In genomic region chr12:93380480-93381121, GRCh38 we compare ENCODE assay signal across 8 cellular contexts. TPM values are rescaled to one million over a fixed set of nuclear protein-coding genes. Genes with fewer than 3 reads are reported as not detected.
A peak's percentile ranks its signal among the peaks of the same experiment; 100 is the strongest.
DNase-seq lines count a peak whose midpoint lies in the region; ATAC-seq, FAIRE-seq and TF ChIP-seq lines count a peak whose summit lies in the region.

No MANE protein-coding gene starts in this region.

- FAIRE-seq in keratinocyte (lab: Jason Lieb, UNC): no peak

- H4K20me1 ChIP-seq in DOHH2 (ENCODE audit: control insufficient read depth, insufficient read depth, low read depth, low read length): peaks cover 9% of the 10 kb centered on the region; the same call in 1 of the 2 replicates
- H4K20me1 ChIP-seq in keratinocyte (ENCODE audit: control insufficient read depth, extremely low read depth, insufficient read depth, low read length): peaks cover 13% of the 10 kb centered on the region

- ATAC-seq in HG02678 (IDR thresholded peaks at IDR 0.05; ENCODE audit: unreplicated experiment): no peak

- H3K4me1 ChIP-seq in DOHH2 (ENCODE audit: control insufficient read depth, low read length) (peaks cover 28% of the 10 kb centered on the region), keratinocyte (ENCODE audit: control insufficient read depth, extremely low read depth, insufficient read depth, low read length) (peaks cover 18% of the 10 kb centered on the region), transverse colon (peaks cover 18 to 65% (median 36%) of the 10 kb centered on the region in 4 donors)

- TF ChIP-seq POLR2A in transverse colon (IDR thresholded peaks at IDR 0.05): no peak

- in situ Hi-C loops in transverse colon (cut with MboI; ENCODE audit: low pct_ligation_motif_present in 1 of 4, low pct_unique_long_range_greater_than_20kb in 1 of 4, low sequenced_read_pairs in 3 of 4): loop anchor here in 1 of 4 donors (10.0 kb wide), 1 partner anchor 396 kb away; no protein-coding TSS in a partner anchor

- H3K36me3 ChIP-seq in DOHH2 (ENCODE audit: control insufficient read depth, low read length): peaks cover 8% of the 10 kb centered on the region
- H3K36me3 ChIP-seq in keratinocyte (ENCODE audit: control insufficient read depth in 2 of 2, extremely low read depth in 1 of 2, insufficient read depth in 2 of 2, low read length in 2 of 2): peaks cover 0 to 15% of the 10 kb centered on the region in 2 experiments
- H3K36me3 ChIP-seq in transverse colon: no peaks in the 10 kb centered on the region

- DNase-seq in Kasumi-1 (lab: John Stamatoyannopoulos, UW) (peak; percentile 36 to 45), keratinocyte (ENCODE audit: low read depth, low spot score) (no peak), transverse colon (no peak), SIG-M5 treated with dmso at 0.1 percent for 504 hours (lab: John Stamatoyannopoulos, UW; ENCODE audit: unreplicated experiment) (no peak), C1 segment of cervical spinal cord (lab: John Stamatoyannopoulos, UW) (no peak)

- 0 out of 2 replicates have a peak, but pooled peaks cover 2% of the 10 kb centered on the region for H3F3A ChIP-seq in DOHH2 (ENCODE audit: control insufficient read depth, insufficient read depth)

- H3K27ac ChIP-seq in DOHH2 (ENCODE audit: low read depth, low read length) (no peak overlapping the region), keratinocyte (ENCODE audit: control insufficient read depth, insufficient read depth, low read length) (peak overlapping the region; percentile 86), transverse colon (peak overlapping the region; percentile 98)

- no peak overlapping the region for H3K9ac ChIP-seq in keratinocyte (ENCODE audit: control insufficient read depth, extremely low read depth, insufficient read depth, low read length)

- H3K27ac Mint-ChIP-seq in activated naive CD8-positive, alpha-beta T cell: peak overlapping the region; percentile 99

- peaks cover 70% of the 10 kb centered on the region for H3K79me2 ChIP-seq in DOHH2 (ENCODE audit: control insufficient read depth, low read length)
- H3K79me2 ChIP-seq in keratinocyte (ENCODE audit: control insufficient read depth, insufficient read depth, low read length): peaks cover 73% of the 10 kb centered on the region

- H3K9me1 ChIP-seq in keratinocyte (ENCODE audit: control insufficient read depth, extremely low read depth, insufficient read depth, low read length): no peaks in the 10 kb centered on the region

- peak overlapping the region; percentile 97 for H3K4me3 Mint-ChIP-seq in activated naive CD8-positive, alpha-beta T cell

- no peaks in the 10 kb centered on the region for H3K9me2 ChIP-seq in DOHH2 (replicated peaks; ENCODE audit: control insufficient read depth, low read length)

- H3K4me3 ChIP-seq in DOHH2 (ENCODE audit: low read length) (peak overlapping the region; percentile 85), keratinocyte (ENCODE audit: control insufficient read depth in 2 of 3, extremely low read depth in 1 of 3, insufficient read depth in 2 of 3, low read depth in 1 of 3, low read length in 3 of 3) (peak overlapping the region; percentile 62 to 94 (median 87)), transverse colon (peak overlapping the region; percentile 9 to 98 (median 81))

- peak; percentile 39 for TF ChIP-seq CTCF in DOHH2 (IDR thresholded peaks at IDR 0.05; ENCODE audit: low read depth, low read length, poor library complexity, severe bottlenecking)
- TF ChIP-seq CTCF in keratinocyte (optimal IDR thresholded peaks at IDR 0.05 in 1 of 3, IDR thresholded peaks at IDR 0.05 in 1 of 3, conservative IDR thresholded peaks at IDR 0.05 in 1 of 3; ENCODE audit: extremely low read depth in 1 of 3, insufficient read depth in 2 of 3, low read length in 3 of 3): peak in 1 of 3 experiments; percentile 22
- TF ChIP-seq CTCF in transverse colon (IDR thresholded peaks at IDR 0.05): peak in 4 of 5 experiments; percentile 12 to 35 (median 20)

- no peaks in the 10 kb centered on the region for H3K27me3 Mint-ChIP-seq in activated naive CD8-positive, alpha-beta T cell

- 13 to 16% methylated on average over 2 of the region's 2 CpGs for WGBS in transverse colon (ENCODE audit: low coverage in 1 of 2), 2 donors

- no peak overlapping the region for H2AFZ ChIP-seq in keratinocyte (ENCODE audit: control insufficient read depth, low read length)

- H3K36me3 Mint-ChIP-seq in activated naive CD8-positive, alpha-beta T cell: peaks cover 12% of the 10 kb centered on the region

- dilution Hi-C loops in keratinocyte (cut with MboI; ENCODE audit: extremely low pct_ligation_motif_present, low sequenced_read_pairs): no loop called here

- no peak for TF ChIP-seq EP300 in transverse colon (IDR thresholded peaks at IDR 0.05; ENCODE audit: low read depth)

- H3K4me2 ChIP-seq in DOHH2 (ENCODE audit: low read length): peak overlapping the region; percentile 79
- peak overlapping the region; percentile 83 for H3K4me2 ChIP-seq in keratinocyte (ENCODE audit: control insufficient read depth, extremely low read depth, insufficient read depth, low read depth, low read length)

- H3K27me3 ChIP-seq in DOHH2 (ENCODE audit: control insufficient read depth, low read length): no peaks in the 10 kb centered on the region
- H3K27me3 ChIP-seq in keratinocyte (ENCODE audit: control insufficient read depth, extremely low read depth, insufficient read depth, low read length): no peaks in the 10 kb centered on the region
- no peaks in the 10 kb centered on the region for H3K27me3 ChIP-seq in transverse colon

- intact Hi-C loops in transverse colon (cut with DNase I; ENCODE audit: low total_unique reads): no loop called here

- no peaks in the 10 kb centered on the region for H3K9me3 ChIP-seq in DOHH2 (ENCODE audit: control insufficient read depth, insufficient read depth, low read length)
- no peaks in the 10 kb centered on the region for H3K9me3 ChIP-seq in keratinocyte (ENCODE audit: control insufficient read depth, low read depth, low read length)
- no peaks in the 10 kb centered on the region for H3K9me3 ChIP-seq in transverse colon

- no peaks in the 10 kb centered on the region for H3K9me3 Mint-ChIP-seq in activated naive CD8-positive, alpha-beta T cell (ENCODE audit: low read depth)

- peaks cover 61% of the 10 kb centered on the region for H3K4me1 Mint-ChIP-seq in activated naive CD8-positive, alpha-beta T cell (ENCODE audit: low read depth)

RNA-seq across cellular contexts. Expression of gene NUDT4, which starts 2.9 kb away (rescaled TPM):
- polyA plus RNA-seq in keratinocyte: 19.2 to 33.2 TPM (median 21.1 TPM) in 3 replicates
- 27.0 TPM for polyA plus RNA-seq in keratinocyte (2011; ENCODE audit: low read depth)
- 17.2 and 43.6 TPM in 2 replicates for polyA plus RNA-seq in keratinocyte (2011; cell fraction: cytosol; rRNA removed)
- polyA plus RNA-seq in keratinocyte (2011; cell fraction: nucleus; rRNA removed): 14.9 and 19.5 TPM in 2 replicates
- polyA plus RNA-seq in keratinocyte (2012; ENCODE audit: low replicate concordance): 21.3 and 29.2 TPM in 2 replicates
- 4.2 to 27.9 TPM (median 13.8 TPM) in 3 replicates for polyA minus RNA-seq in keratinocyte
- 28.0 TPM for polyA minus RNA-seq in keratinocyte (2011; cell fraction: cytosol; rRNA and poly(A)+ RNA removed)
- polyA minus RNA-seq in keratinocyte (2011; cell fraction: nucleus; rRNA and poly(A)+ RNA removed): 10.1 and 15.6 TPM in 2 replicates
- total RNA-seq in transverse colon: 100 to 1,000 TPM in 2 of 4 donors, 10 to 100 TPM in 2; 65.3 to 111 (median 90.9) TPM

Comparison
In these comparisons a context has a peak if more than half of its experiments do, and no peak if none do; other contexts are left out.
1. DNase-seq: peak in Kasumi-1 (2 of 2); none in keratinocyte (single experiment), transverse colon (single experiment), SIG-M5 treated with dmso at 0.1 percent for 504 hours (single experiment) and C1 segment of cervical spinal cord (0 of 14).
2. Peak in every context shown above with its lines, with median percentiles within 50 percentile points of each other: H3K4me3 ChIP-seq.